ENCODE assay signal across 8 cellular contexts in the genomic region with DNA sequence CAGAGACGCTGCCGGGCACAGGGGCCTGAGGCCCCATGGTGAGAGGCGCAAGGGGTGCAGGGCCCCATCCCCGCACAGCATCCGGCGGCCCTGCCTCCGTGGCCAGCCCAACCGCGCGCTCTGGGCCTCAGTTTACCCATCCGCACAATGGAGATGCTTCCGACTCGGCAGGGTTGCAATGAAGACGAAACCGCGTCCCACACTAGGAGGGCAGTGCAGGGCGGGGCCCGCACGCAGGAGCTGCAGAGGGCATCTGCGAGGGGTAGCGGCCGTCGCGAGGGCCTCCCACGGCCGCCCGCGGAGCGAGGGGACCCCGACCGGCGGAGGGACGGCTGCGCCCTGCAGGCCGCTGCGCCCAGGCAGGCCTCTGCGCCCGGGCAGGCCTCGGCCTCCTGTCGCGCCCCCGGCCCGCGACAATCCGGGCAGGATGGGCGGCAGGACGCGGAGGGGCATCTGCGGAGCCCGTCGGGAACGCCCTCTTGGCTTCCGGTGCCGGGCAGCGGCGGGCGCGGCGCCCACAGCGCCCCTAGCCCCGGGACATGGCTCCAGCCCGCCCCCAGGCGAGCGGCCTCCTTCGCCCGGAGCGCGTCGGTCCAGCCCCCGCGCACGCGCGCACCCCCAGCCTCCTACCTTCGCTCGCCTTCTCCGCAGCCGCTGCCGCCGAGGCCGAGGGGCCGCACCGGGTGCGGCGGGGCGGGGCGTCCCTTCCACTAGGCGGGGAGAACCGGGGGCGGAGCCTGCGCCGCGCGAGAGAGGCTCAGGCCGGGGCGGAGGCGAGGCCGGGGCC. TPM values are rescaled to one million over a fixed set of nuclear protein-coding genes. Genes with fewer than 3 reads are reported as not detected.
DNase-seq lines count a peak whose midpoint lies in the region; ATAC-seq and TF ChIP-seq lines count a peak whose summit lies in the region.

No MANE protein-coding gene starts in this region.

- no peaks in the 10 kb centered on the region for H3K9me3 Mint-ChIP-seq in activated naive CD8-positive, alpha-beta T cell treated with anti-CD3 and anti-CD28 coated beads, Interleukin-2, amount 50 U/mL, for 24 hours
- no peaks in the 10 kb centered on the region for H3K9me3 Mint-ChIP-seq in type B pancreatic cell

- peak overlapping the region; percentile 25 to 93 (median 86) for H3K27ac ChIP-seq in heart right ventricle

- no peak overlapping the region for H3K27ac Mint-ChIP-seq in activated naive CD8-positive, alpha-beta T cell treated with anti-CD3 and anti-CD28 coated beads, Interleukin-2, amount 50 U/mL, for 24 hours
- H3K27ac Mint-ChIP-seq in type B pancreatic cell: no peak overlapping the region

- peak; percentile 87 for DNase-seq in GM12865 (ENCODE audit: low read depth)
- peak; percentile 86 for DNase-seq in NCI-H1436 (lab: John Stamatoyannopoulos, UW)
- peak; percentile 30 to 73 for DNase-seq in SW 1271 (lab: John Stamatoyannopoulos, UW)
- DNase-seq in activated naive CD8-positive, alpha-beta T cell treated with anti-CD3 and anti-CD28 coated beads, Interleukin-2, amount 50 U/mL, for 24 hours: peak; percentile 88
- DNase-seq in heart right ventricle: peak; percentile 89 to 92
- DNase-seq in posterior vena cava (ENCODE audit: low spot score): peak; percentile 95
- peak; percentile 94 for DNase-seq in type B pancreatic cell (ENCODE audit: extremely low spot score, unreplicated experiment)

- peak overlapping the region; percentile 82 for H3K4me3 Mint-ChIP-seq in activated naive CD8-positive, alpha-beta T cell treated with anti-CD3 and anti-CD28 coated beads, Interleukin-2, amount 50 U/mL, for 24 hours
- peak overlapping the region; percentile 89 for H3K4me3 Mint-ChIP-seq in type B pancreatic cell

- H3K27me3 ChIP-seq in heart right ventricle: no peaks in the 10 kb centered on the region

- H3K9me3 ChIP-seq in heart right ventricle: no peaks in the 10 kb centered on the region

- H3K4me3 ChIP-seq in GM12865 (ENCODE audit: low read depth, low read length) (peak overlapping the region; percentile 62), heart right ventricle (peak overlapping the region; percentile 59 to 90 (median 80))

- ATAC-seq in HG02759 (IDR thresholded peaks at IDR 0.05; ENCODE audit: unreplicated experiment) (peak; percentile 89), heart right ventricle (peak; percentile 89 to 97 (median 94))
- peak; percentile 93 for ATAC-seq in activated naive CD8-positive, alpha-beta T cell treated with anti-CD3 and anti-CD28 coated beads, Interleukin-2, amount 50 U/mL, for 24 hours

- H3K27me3 Mint-ChIP-seq in activated naive CD8-positive, alpha-beta T cell treated with anti-CD3 and anti-CD28 coated beads, Interleukin-2, amount 50 U/mL, for 24 hours: no peaks in the 10 kb centered on the region
- no peaks in the 10 kb centered on the region for H3K27me3 Mint-ChIP-seq in type B pancreatic cell

- H3K36me3 Mint-ChIP-seq in activated naive CD8-positive, alpha-beta T cell treated with anti-CD3 and anti-CD28 coated beads, Interleukin-2, amount 50 U/mL, for 24 hours (ENCODE audit: low read depth): no peaks in the 10 kb centered on the region
- no peaks in the 10 kb centered on the region for H3K36me3 Mint-ChIP-seq in type B pancreatic cell

- intact Hi-C loops in heart right ventricle (cut with DNase I) (loop anchor here in 4 of 10 donors (1.0 to 10.0 kb wide), 3 partner anchors 54 to 58 kb away; partner anchors contain the start of gene NECAP2 (in 4 of the 4)), posterior vena cava (cut with DNase I) (no loop called here)

- TF ChIP-seq CTCF in GM12865 (IDR thresholded peaks at IDR 0.05; ENCODE audit: insufficient read depth, low read depth, low read length, missing control alignments) (peak; percentile 10), heart right ventricle (IDR thresholded peaks at IDR 0.05) (peak in 3 of 9 donors; percentile 37 to 45 (median 42)), type B pancreatic cell (conservative IDR thresholded peaks at IDR 0.05) (peak; percentile 38)

- 0 to 2% methylated on average over 67 to 98 of the region's 98 CpGs for WGBS in heart right ventricle, 2 donors

- no peaks in the 10 kb centered on the region for H3K36me3 ChIP-seq in heart right ventricle

- peaks cover 0 to 22% (median 14%) of the 10 kb centered on the region in 9 donors for H3K4me1 ChIP-seq in heart right ventricle

- peaks cover 13% of the 10 kb centered on the region for H3K4me1 Mint-ChIP-seq in activated naive CD8-positive, alpha-beta T cell treated with anti-CD3 and anti-CD28 coated beads, Interleukin-2, amount 50 U/mL, for 24 hours
- H3K4me1 Mint-ChIP-seq in type B pancreatic cell (ENCODE audit: unreplicated experiment): peaks cover 5% of the 10 kb centered on the region

RNA-seq across cellular contexts. Expression of gene RNU1-1, which starts 15.3 kb away (rescaled TPM):
- total RNA-seq in heart right ventricle (1,000 to 10,000 TPM in 8 of 10 donors, 100 to 1,000 TPM in 2; 635 to 5,242 (median 1,949) TPM), posterior vena cava (over 10,000 TPM; 12,584 to 18,986 TPM), type B pancreatic cell (ENCODE audit: low replicate concordance) (2,993 and 3,564 TPM in 2 replicates)
- polyA plus RNA-seq in heart right ventricle: not detected

RNA-seq across cellular contexts. Expression of gene NECAP2, which starts 58.2 kb away (rescaled TPM):
- total RNA-seq in heart right ventricle (10 to 100 TPM in 8 of 10 donors, 1 to 10 TPM in 2; 7.9 to 34.0 (median 11.7) TPM), posterior vena cava (10 to 100 TPM; 30.5 to 42.9 TPM), type B pancreatic cell (ENCODE audit: low replicate concordance) (45.9 and 48.2 TPM in 2 replicates)
- polyA plus RNA-seq in heart right ventricle: 10 to 100 TPM; 17.4 to 18.7 TPM

Comparison
In these comparisons a context has a peak if more than half of its experiments do, and no peak if none do; other contexts are left out.
1. Peak in every context shown above with its lines: DNase-seq, ATAC-seq, H3K4me3 ChIP-seq and H3K27ac ChIP-seq.